ENCODE assay signal across 1 cellular context in genomic region chr1:65075123-65075976, GRCh38.
A peak's percentile ranks its signal among the peaks of the same experiment; 100 is the strongest.
TF ChIP-seq lines count a peak whose summit lies in the region.

No MANE protein-coding gene starts in this region.

TF ChIP-seq in HEK293, 187 proteins besides CTCF, POLR2A, EP300 and RAD21 (continued from another document):
- TF ChIP-seq ZBTB7A (tag by site-specific recombination; IDR thresholded peaks at IDR 0.05; ENCODE audit: low read depth) (no peak), TCF7L2 (IDR thresholded peaks at IDR 0.05; ENCODE audit: borderline replicate concordance, low read depth, low read length) (no peak), ZNF350 (tag by site-specific recombination; IDR thresholded peaks at IDR 0.05) (no peak), ZNF133 (tag by site-specific recombination; IDR thresholded peaks at IDR 0.05) (no peak), ZNF660 (tag by site-specific recombination; IDR thresholded peaks at IDR 0.05) (peak; percentile 69), ZNF521 (tag by site-specific recombination; IDR thresholded peaks at IDR 0.05) (no peak), ZNF302 (tag by site-specific recombination; IDR thresholded peaks at IDR 0.05; ENCODE audit: low read depth) (no peak), ZNF24 (tag by site-specific recombination; IDR thresholded peaks at IDR 0.05) (no peak), SP7 (tag by site-specific recombination; IDR thresholded peaks at IDR 0.05) (no peak), ZNF529 (tag by site-specific recombination; IDR thresholded peaks at IDR 0.05; ENCODE audit: insufficient replicate concordance) (no peak), ZXDB (tag by site-specific recombination; IDR thresholded peaks at IDR 0.05) (no peak)
- TF ChIP-seq, protein P1, sequence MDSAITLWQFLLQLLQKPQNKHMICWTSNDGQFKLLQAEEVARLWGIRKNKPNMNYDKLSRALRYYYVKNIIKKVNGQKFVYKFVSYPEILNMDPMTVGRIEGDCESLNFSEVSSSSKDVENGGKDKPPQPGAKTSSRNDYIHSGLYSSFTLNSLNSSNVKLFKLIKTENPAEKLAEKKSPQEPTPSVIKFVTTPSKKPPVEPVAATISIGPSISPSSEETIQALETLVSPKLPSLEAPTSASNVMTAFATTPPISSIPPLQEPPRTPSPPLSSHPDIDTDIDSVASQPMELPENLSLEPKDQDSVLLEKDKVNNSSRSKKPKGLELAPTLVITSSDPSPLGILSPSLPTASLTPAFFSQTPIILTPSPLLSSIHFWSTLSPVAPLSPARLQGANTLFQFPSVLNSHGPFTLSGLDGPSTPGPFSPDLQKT (IDR thresholded peaks at IDR 0.05; ENCODE audit: borderline replicate concordance, low read depth, low read length), result no peak
